ENCODE assay signal across 10 cellular contexts in genomic region chr6:135440087-135440792, GRCh38. TPM values are rescaled to one million over a fixed set of nuclear protein-coding genes. Genes with fewer than 3 reads are reported as not detected.
DNase-seq lines count a peak whose midpoint lies in the region; ATAC-seq lines count a peak whose summit lies in the region.
"Had no signal": no experiment of that assay in that cellular context is flagged by ENCODE, and none has a peak within 500 bp of the region (broad histone marks: within the 10 kb centered on the region; RNA-seq: fewer than 3 reads in every experiment).

No MANE protein-coding gene starts in this region.

- peaks cover 0 to 8% (median 3%) of the 10 kb centered on the region in 5 donors for H3K36me3 Mint-ChIP-seq in naive thymus-derived CD4-positive, alpha-beta T cell

- POLR2A ChIA-PET in naive thymus-derived CD4-positive, alpha-beta T cell (lab: Charles Lee) = interaction anchor here (0.9 kb wide), 1 partner anchor 56 kb away, joined by 3 read pairs; no protein-coding TSS in a partner anchor

- no peak overlapping the region for H3K4me3 ChIP-seq in naive thymus-derived CD4-positive, alpha-beta T cell (ENCODE audit: low read length)
- H3K4me3 ChIP-seq: colonic mucosa, SK-N-MC had no signal

- ATAC-seq in GM18873 (IDR thresholded peaks at IDR 0.05; ENCODE audit: low FRiP score, unreplicated experiment) = peak; percentile 76
- ATAC-seq in HG02642 (IDR thresholded peaks at IDR 0.05; ENCODE audit: poor library complexity, unreplicated experiment) = peak; percentile 68
- ATAC-seq in naive thymus-derived CD4-positive, alpha-beta T cell = peak; percentile 79

- no peaks in the 10 kb centered on the region for H3K9me3 ChIP-seq in naive thymus-derived CD4-positive, alpha-beta T cell (ENCODE audit: control insufficient read depth in 2 of 3, low read length in 3 of 3)
- H3K9me3 ChIP-seq: colonic mucosa had no signal

- peak overlapping the region; percentile 5 for H3K27ac ChIP-seq in naive thymus-derived CD4-positive, alpha-beta T cell (ENCODE audit: low read depth, low read length)
- H3K27ac ChIP-seq: colonic mucosa, SK-N-MC had no signal

- no peaks in the 10 kb centered on the region for H3K27me3 Mint-ChIP-seq in naive thymus-derived CD4-positive, alpha-beta T cell

- peaks cover 0 to 8% of the 10 kb centered on the region in 2 donors for H3K4me1 ChIP-seq in naive thymus-derived CD4-positive, alpha-beta T cell (ENCODE audit: control insufficient read depth in 2 of 2, insufficient read depth in 2 of 2, low read length in 2 of 2)
- H3K4me1 ChIP-seq: colonic mucosa had no signal

- peaks cover 12 to 28% (median 20%) of the 10 kb centered on the region in 7 donors for H3K4me1 Mint-ChIP-seq in naive thymus-derived CD4-positive, alpha-beta T cell

- H3K27ac Mint-ChIP-seq in naive thymus-derived CD4-positive, alpha-beta T cell = peak overlapping the region; percentile 55 to 89 (median 76)

- intact Hi-C loops in naive thymus-derived CD4-positive, alpha-beta T cell (cut with micrococcal nuclease) = no loop called here

- no peaks in the 10 kb centered on the region for H3K27me3 ChIP-seq in naive thymus-derived CD4-positive, alpha-beta T cell (ENCODE audit: control insufficient read depth in 2 of 2, insufficient read depth in 2 of 2, low read length in 2 of 2)
- H3K27me3 ChIP-seq: colonic mucosa had no signal

- DNase-seq in OCI-M1 (lab: John Stamatoyannopoulos, UW) (peak; percentile 70), pons (ENCODE audit: low spot score) (no peak), NCI-H524 treated with DMSO at 0.1 percent for 48 hours (lab: John Stamatoyannopoulos, UW) (no peak), iPS-NIHi11 (ENCODE audit: low spot score) (no peak)
- peak in 5 of 9 donors; percentile 11 to 35 (median 19) for DNase-seq in naive thymus-derived CD4-positive, alpha-beta T cell
- DNase-seq: colonic mucosa, head of caudate nucleus had no signal

- peak overlapping the region; percentile 56 to 85 (median 74) for H3K4me3 Mint-ChIP-seq in naive thymus-derived CD4-positive, alpha-beta T cell

- CTCF ChIA-PET in naive thymus-derived CD4-positive, alpha-beta T cell (lab: Charles Lee) = interaction anchor here (0.7 to 2.1 kb wide), 6 partner anchors 10 to 1377 kb away, joined by 3 to 6 read pairs (median 3); no protein-coding TSS in a partner anchor

- H3K36me3 ChIP-seq in naive thymus-derived CD4-positive, alpha-beta T cell (ENCODE audit: control insufficient read depth in 2 of 3, insufficient read depth in 3 of 3, low read length in 3 of 3) = no peaks in the 10 kb centered on the region
- H3K36me3 ChIP-seq: colonic mucosa had no signal

- H3K9me3 Mint-ChIP-seq in naive thymus-derived CD4-positive, alpha-beta T cell = no peaks in the 10 kb centered on the region

RNA-seq across cellular contexts. Expression of gene AHI1, which starts 57.3 kb away (rescaled TPM):
- 10 to 100 TPM; 12.5 to 31.3 (median 26.3) TPM for total RNA-seq in naive thymus-derived CD4-positive, alpha-beta T cell
- 1 to 10 TPM; 1.9 to 4.3 TPM for polyA plus RNA-seq in naive thymus-derived CD4-positive, alpha-beta T cell

Comparison
In these comparisons a context has a peak if more than half of its experiments do, and no peak if none do; other contexts are left out.
1. DNase-seq: peak in OCI-M1 (single experiment) and naive thymus-derived CD4-positive, alpha-beta T cell (5 of 9); none in pons (single experiment), NCI-H524 treated with DMSO at 0.1 percent for 48 hours (single experiment) and iPS-NIHi11 (single experiment).
2. Peak in every context shown above with its lines, with median percentiles within 50 percentile points of each other: ATAC-seq.